Comparison of ENCODE assay signal across 8 cellular contexts in the genomic region with DNA sequence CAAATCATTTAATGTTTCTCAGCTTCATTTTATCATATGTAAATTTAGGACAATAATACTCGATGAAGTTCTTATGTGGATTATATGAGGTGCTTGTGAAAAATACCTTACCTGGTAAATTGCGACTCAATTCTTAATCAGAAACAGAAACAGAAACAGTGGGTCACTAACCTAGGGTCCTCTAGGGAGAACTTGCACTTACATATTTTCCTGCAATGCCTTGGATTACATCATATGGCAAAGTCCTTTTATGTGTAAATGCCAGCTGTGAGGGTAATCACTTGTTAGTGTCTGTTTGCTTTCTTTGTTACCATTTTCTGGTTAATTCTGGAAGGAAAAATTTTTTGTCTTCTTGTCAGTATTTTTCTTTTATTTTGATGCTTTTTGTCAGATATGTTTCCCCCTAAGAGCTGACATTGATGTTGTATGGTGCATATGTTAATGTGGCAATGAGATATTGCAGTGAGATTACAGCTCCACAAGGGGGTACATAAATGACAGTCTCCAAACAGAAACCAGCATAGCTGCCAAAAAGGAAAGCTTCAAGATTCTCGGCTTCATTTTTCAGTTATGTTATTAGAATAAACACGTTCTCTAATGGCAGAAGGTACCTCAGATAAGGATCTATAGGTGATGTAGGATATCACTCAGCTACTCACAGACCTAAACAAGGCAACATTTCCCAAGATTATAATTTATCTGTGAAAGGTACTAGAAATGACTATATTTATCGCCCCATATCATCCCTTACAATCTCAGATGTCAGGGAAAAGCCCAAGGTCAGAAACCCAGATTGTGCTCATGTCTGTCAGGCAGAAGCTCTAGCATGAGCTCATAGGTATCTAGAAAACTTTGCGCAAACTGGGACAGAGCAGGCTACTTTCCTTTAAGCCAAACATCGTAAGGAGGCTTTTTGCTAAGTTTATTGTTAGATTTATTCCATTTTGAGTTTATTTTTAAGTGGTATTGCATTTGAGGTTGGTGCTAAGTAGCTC.
DNase-seq lines count a peak whose midpoint lies in the region; ATAC-seq and TF ChIP-seq lines count a peak whose summit lies in the region.

No MANE protein-coding gene starts in this region.

- no peak; the same call in 1 of the 2 replicates for TF ChIP-seq RAD21 in IMR-90 (IDR thresholded peaks at IDR 0.05; ENCODE audit: low read length)

- 100% methylated on average over 1 of the region's 7 CpGs; no CpG with 5 or more reads in 1 of the 2 experiments for WGBS in IMR-90 (ENCODE audit: extremely low coverage in 2 of 2, insufficient read length in 1 of 2), 2 experiments
- 64 to 74% methylated on average over 7 of the region's 7 CpGs for WGBS in tibial nerve, 2 donors

- dilution Hi-C loops in IMR-90 (cut with HindIII; ENCODE audit: low sequenced_read_pairs, unreplicated experiment): no loop called here

- peak overlapping the region; percentile 2 for H3K4me3 ChIP-seq in CD8-positive, alpha-beta memory T cell (ENCODE audit: low read length)
- H3K4me3 ChIP-seq in IMR-90 (ENCODE audit: insufficient read depth, low read depth, low read length) (no peak overlapping the region), fibroblast of lung (replicated peaks in 1 of 4; ENCODE audit: control extremely low read depth in 1 of 4, insufficient read depth in 1 of 4, low read depth in 3 of 4, low read length in 4 of 4) (no peak overlapping the region), tibial nerve (no peak overlapping the region)

- 0 out of 2 replicates have a peak overlapping the region, but pooled peaks have one; percentile 23 for H3K18ac ChIP-seq in IMR-90 (ENCODE audit: low read depth, low read length)

- H3K79me2 ChIP-seq in fibroblast of lung (ENCODE audit: control insufficient read depth, insufficient read depth, low read length): no peaks in the 10 kb centered on the region

- H2AFZ ChIP-seq in IMR-90 (replicated peaks; ENCODE audit: low read length, poor library complexity) (no peak overlapping the region), fibroblast of lung (ENCODE audit: low read length) (no peak overlapping the region)

- H2BK20ac ChIP-seq in IMR-90 (ENCODE audit: low read depth, low read length): no peak overlapping the region

- H2AK5ac ChIP-seq in IMR-90 (ENCODE audit: low read depth, low read length): no peak overlapping the region

- no peaks in the 10 kb centered on the region for H3K9me1 ChIP-seq in IMR-90 (ENCODE audit: insufficient read depth, low read length)

- ATAC-seq in GM21367 (IDR thresholded peaks at IDR 0.05; ENCODE audit: unreplicated experiment) (peak; percentile 48), IMR-90 (ENCODE audit: low read depth) (peak; percentile 17; the same call in 1 of the 2 replicates), omental fat pad (ENCODE audit: low FRiP score) (no peak)

- BruUV-seq in IMR-90 (replicated peaks; lab: Mats Ljungman, UMichigan): no TSS peak

- H3K27me3 Mint-ChIP-seq in CD8-positive, alpha-beta memory T cell: no peaks in the 10 kb centered on the region

- H2BK15ac ChIP-seq in IMR-90 (ENCODE audit: low read depth, low read length): no peak overlapping the region; the same call in 2 of the 3 replicates

- DNase-seq in CD8-positive, alpha-beta memory T cell: peak in 2 of 5 donors; percentile 10 to 18
- DNase-seq in IMR-90: no peak
- DNase-seq in fibroblast of lung (ENCODE audit: low read depth in 2 of 2): peak in 1 of 2 donors; percentile 54
- no peak for DNase-seq in NCI-H2107 treated with DMSO at 0.1 percent for 48 hours (lab: John Stamatoyannopoulos, UW; ENCODE audit: unreplicated experiment)
- DNase-seq in tibial nerve (ENCODE audit: low spot score in 2 of 2): no peak
- DNase-seq in NCI-H748 (lab: John Stamatoyannopoulos, UW; ENCODE audit: unreplicated experiment): no peak
- no peak for DNase-seq in omental fat pad (ENCODE audit: low spot score)

- H3K23ac ChIP-seq in IMR-90 (ENCODE audit: low read depth, low read length): no peak overlapping the region

- no peak overlapping the region for H4K5ac ChIP-seq in IMR-90 (ENCODE audit: low read depth, low read length)

- in situ Hi-C loops in IMR-90 (cut with MboI; ENCODE audit: low sequenced_read_pairs): no loop called here

- no peaks in the 10 kb centered on the region for H3K9me3 ChIP-seq in CD8-positive, alpha-beta memory T cell (ENCODE audit: low read length)
- H3K9me3 ChIP-seq in IMR-90 (ENCODE audit: control insufficient read depth, insufficient read depth, low read length) (0 out of 2 replicates have a peak, but pooled peaks cover 3% of the 10 kb centered on the region), fibroblast of lung (ENCODE audit: control insufficient read depth, insufficient read depth, low read depth, low read length) (no peaks in the 10 kb centered on the region), tibial nerve (peaks cover 0 to 10% (median 2%) of the 10 kb centered on the region in 4 donors)

- no peaks in the 10 kb centered on the region for H3K36me3 ChIP-seq in CD8-positive, alpha-beta memory T cell (ENCODE audit: insufficient read depth, low read length)
- H3K36me3 ChIP-seq in IMR-90 (ENCODE audit: control insufficient read depth, insufficient read depth, low read length) (no peaks in the 10 kb centered on the region), fibroblast of lung (ENCODE audit: control insufficient read depth, insufficient read depth, low read length) (no peaks in the 10 kb centered on the region), tibial nerve (no peaks in the 10 kb centered on the region)

- H3K4me1 Mint-ChIP-seq in CD8-positive, alpha-beta memory T cell: peaks cover 15 to 23% (median 22%) of the 10 kb centered on the region in 3 donors

- H3K56ac ChIP-seq in IMR-90 (ENCODE audit: extremely low read depth, insufficient read depth, low read length): no peak overlapping the region

- H4K91ac ChIP-seq in IMR-90 (ENCODE audit: insufficient read depth, low read depth, low read length): no peak overlapping the region

- H3K4me1 ChIP-seq in CD8-positive, alpha-beta memory T cell (ENCODE audit: insufficient read depth, low read length): no peaks in the 10 kb centered on the region
- H3K4me1 ChIP-seq in IMR-90 (ENCODE audit: control insufficient read depth, insufficient read depth, low read length) (0 out of 2 replicates have a peak, but pooled peaks cover 1% of the 10 kb centered on the region), fibroblast of lung (ENCODE audit: control insufficient read depth, extremely low read depth, insufficient read depth, low read length) (no peaks in the 10 kb centered on the region), tibial nerve (no peaks in the 10 kb centered on the region)

- H3K4me3 Mint-ChIP-seq in CD8-positive, alpha-beta memory T cell: peak overlapping the region; percentile 35 to 84 (median 68)

- CTCF ChIA-PET in CD8-positive, alpha-beta memory T cell (lab: Charles Lee): interaction anchor here (0.5 to 4.0 kb wide), 11 partner anchors 17 to 643 kb away, joined by 3 to 29 read pairs (median 3); no protein-coding TSS in a partner anchor
- CTCF ChIA-PET in IMR-90 (lab: Yijun Ruan, JAX): interaction anchor here (0.9 to 1.2 kb wide), 3 partner anchors 20 to 423 kb away, joined by 3 read pairs; no protein-coding TSS in a partner anchor

- H3K27ac Mint-ChIP-seq in CD8-positive, alpha-beta memory T cell: peak overlapping the region in 5 of 8 donors; percentile 11 to 58 (median 33)

- H3K9ac ChIP-seq in IMR-90 (ENCODE audit: low read depth, low read length): no peak overlapping the region
- H3K9ac ChIP-seq in fibroblast of lung (ENCODE audit: insufficient read depth, low read length): no peak overlapping the region

- POLR2A ChIA-PET in CD8-positive, alpha-beta memory T cell (lab: Charles Lee): interaction anchor here (0.5 to 2.0 kb wide), 3 partner anchors 33 to 59 kb away, joined by 3 to 4 read pairs (median 3); no protein-coding TSS in a partner anchor
- POLR2A ChIA-PET in IMR-90 (lab: Charles Lee; ENCODE audit: unreplicated experiment): no interaction called here

- H4K20me1 ChIP-seq in IMR-90 (ENCODE audit: insufficient read depth, low read length) (no peaks in the 10 kb centered on the region), fibroblast of lung (ENCODE audit: control insufficient read depth, extremely low read depth, insufficient read depth, low read length) (no peaks in the 10 kb centered on the region)

- no peaks in the 10 kb centered on the region for H3K36me3 Mint-ChIP-seq in CD8-positive, alpha-beta memory T cell

- H3K9me3 Mint-ChIP-seq in CD8-positive, alpha-beta memory T cell: peaks cover 0 to 2% (median 0%) of the 10 kb centered on the region in 5 donors

- no peak overlapping the region; the same call in 1 of the 2 replicates for H2BK120ac ChIP-seq in IMR-90 (ENCODE audit: low read depth, low read length)

- H3K14ac ChIP-seq in IMR-90 (replicated peaks; ENCODE audit: low read depth, low read length): no peak overlapping the region

- H2AK9ac ChIP-seq in IMR-90 (replicated peaks; ENCODE audit: low read depth, low read length, poor library complexity): no peak overlapping the region

- no peak overlapping the region for H3K4ac ChIP-seq in IMR-90 (ENCODE audit: low read depth, low read length)

- TF ChIP-seq POLR2A in IMR-90 (IDR thresholded peaks at IDR 0.05; ENCODE audit: low read depth, low read length) (no peak), tibial nerve (IDR thresholded peaks at IDR 0.05) (no peak)

- no peak overlapping the region; a peak in 1 of 4 replicates for H4K8ac ChIP-seq in IMR-90 (ENCODE audit: low read depth in 2 of 2, low read length in 2 of 2)

- H3K79me1 ChIP-seq in IMR-90 (ENCODE audit: low read depth in 1 of 2, low read length in 2 of 2): no peaks in the 10 kb centered on the region

- no peaks in the 10 kb centered on the region for H3K27me3 ChIP-seq in CD8-positive, alpha-beta memory T cell (ENCODE audit: insufficient read depth, low read length, poor library complexity, severe bottlenecking)
- H3K27me3 ChIP-seq in IMR-90 (ENCODE audit: control insufficient read depth, insufficient read depth, low read length) (no peaks in the 10 kb centered on the region; the same call in none of the 2 replicates), fibroblast of lung (ENCODE audit: control insufficient read depth, insufficient read depth, low read length) (no peaks in the 10 kb centered on the region), tibial nerve (no peaks in the 10 kb centered on the region)

- TF ChIP-seq CTCF in IMR-90 (conservative IDR thresholded peaks at IDR 0.05; ENCODE audit: low read depth, low read length) (no peak), fibroblast of lung (conservative IDR thresholded peaks at IDR 0.05 in 1 of 2, IDR thresholded peaks at IDR 0.05 in 1 of 2; ENCODE audit: low read depth in 1 of 2, low read length in 2 of 2) (no peak), tibial nerve (IDR thresholded peaks at IDR 0.05) (peak in 1 of 5 experiments; percentile 17), omental fat pad (IDR thresholded peaks at IDR 0.05) (no peak)

- 0 out of 2 replicates have a peak overlapping the region, but pooled peaks have one; percentile 9 for H3K4me2 ChIP-seq in IMR-90 (ENCODE audit: low read depth, low read length)
- peak overlapping the region; percentile 42 for H3K4me2 ChIP-seq in fibroblast of lung (ENCODE audit: extremely low read depth, insufficient read depth, low read length)

- H2BK5ac ChIP-seq in IMR-90 (ENCODE audit: low read depth, low read length, poor library complexity, severe bottlenecking): no peak overlapping the region

- TF ChIP-seq EP300 in tibial nerve (IDR thresholded peaks at IDR 0.05): no peak

- H3K27ac ChIP-seq in CD8-positive, alpha-beta memory T cell (ENCODE audit: low read depth, low read length): no peak overlapping the region
- H3K27ac ChIP-seq in IMR-90 (ENCODE audit: insufficient read depth, low read length): no peak overlapping the region; the same call in 1 of the 2 replicates
- no peak overlapping the region for H3K27ac ChIP-seq in fibroblast of lung (ENCODE audit: insufficient read depth, low read length)
- no peak overlapping the region for H3K27ac ChIP-seq in tibial nerve

- intact Hi-C loops in IMR-90 (cut with micrococcal nuclease): no loop called here
